ENCODE assay signal across 16 cellular contexts in genomic region chr12:117309276-117309885, GRCh38. TPM values are rescaled to one million over a fixed set of nuclear protein-coding genes. Genes with fewer than 3 reads are reported as not detected.
DNase-seq lines count a peak whose midpoint lies in the region; ATAC-seq and TF ChIP-seq lines count a peak whose summit lies in the region.
"Had no signal": no experiment of that assay in that cellular context is flagged by ENCODE, and none has a peak within 500 bp of the region (broad histone marks: within the 10 kb centered on the region; RNA-seq: fewer than 3 reads in every experiment).

No MANE protein-coding gene starts in this region.

- H3K27me3 ChIP-seq in SJSA1 (replicated peaks) = no peaks in the 10 kb centered on the region
- H3K27me3 ChIP-seq: BLaER1 had no signal

- no peak overlapping the region for H3K4me3 Mint-ChIP-seq in effector memory CD8-positive, alpha-beta T cell
- H3K4me3 Mint-ChIP-seq: GM23338, HFFc6 had no signal

- no peaks in the 10 kb centered on the region for H3K4me1 Mint-ChIP-seq in effector memory CD8-positive, alpha-beta T cell (ENCODE audit: low read depth in 2 of 2)
- H3K4me1 Mint-ChIP-seq: GM23338 had no signal

- DNase-seq in NCI-H2171 treated with DMSO at 0.1 percent for 48 hours (lab: John Stamatoyannopoulos, UW) (peak; percentile 20), NCI-H2171 (lab: John Stamatoyannopoulos, UW) (no peak), SJSA1 (ENCODE audit: low read depth in 1 of 2, low spot score in 2 of 2) (peak; percentile 59 to 71), left lobe of liver (ENCODE audit: low spot score) (no peak), retina (no peak), mucosa of descending colon (no peak), T-helper 9 cell (no peak)
- DNase-seq in effector memory CD8-positive, alpha-beta T cell = no peak
- DNase-seq: 8988T, AML-193, DMS79, EL, HFFc6 had no signal

- H3K4me3 ChIP-seq in SJSA1 (no peak overlapping the region), mucosa of descending colon (no peak overlapping the region)
- H3K4me3 ChIP-seq: BLaER1, GM23338, HAP-1 had no signal

- ATAC-seq in left lobe of liver = peak; percentile 40
- no peak for ATAC-seq in mucosa of descending colon
- no peak for ATAC-seq in effector memory CD8-positive, alpha-beta T cell (replicated peaks)
- ATAC-seq: GM23338 had no signal

- H3K36me3 ChIP-seq in SJSA1 (no peaks in the 10 kb centered on the region), mucosa of descending colon (ENCODE audit: low read depth) (no peaks in the 10 kb centered on the region)
- H3K36me3 ChIP-seq: BLaER1, HAP-1 had no signal

- intact Hi-C loops in mucosa of descending colon (cut with DNase I, micrococcal nuclease) = no loop called here

- H3K27ac ChIP-seq in SJSA1 = peak overlapping the region; percentile 53
- H3K27ac ChIP-seq: BLaER1 had no signal

- TF ChIP-seq CTCF in mucosa of descending colon (IDR thresholded peaks at IDR 0.05) = no peak

- no peaks in the 10 kb centered on the region for H3K9me3 ChIP-seq in SJSA1 (replicated peaks)
- no peaks in the 10 kb centered on the region for H3K9me3 ChIP-seq in mucosa of descending colon
- H3K9me3 ChIP-seq: BLaER1, HAP-1 had no signal

- H3K9me3 Mint-ChIP-seq in effector memory CD8-positive, alpha-beta T cell = peaks cover 0 to 1% of the 10 kb centered on the region in 2 donors
- H3K9me3 Mint-ChIP-seq: GM23338 had no signal

- H3K27ac Mint-ChIP-seq in effector memory CD8-positive, alpha-beta T cell = no peak overlapping the region
- H3K27ac Mint-ChIP-seq: GM23338, HFFc6 had no signal

- no peaks in the 10 kb centered on the region for H3K36me3 Mint-ChIP-seq in effector memory CD8-positive, alpha-beta T cell (ENCODE audit: insufficient read depth)

- H3K4me1 ChIP-seq in SJSA1 (replicated peaks) (peaks cover 14% of the 10 kb centered on the region), mucosa of descending colon (ENCODE audit: low read depth) (no peaks in the 10 kb centered on the region)
- H3K4me1 ChIP-seq: HAP-1 had no signal

- peaks cover 0 to 7% of the 10 kb centered on the region in 2 donors for H3K27me3 Mint-ChIP-seq in effector memory CD8-positive, alpha-beta T cell

RNA-seq across cellular contexts. Expression of gene NOS1, which starts 52.0 kb away (rescaled TPM):
- not detected in 2 replicates for total RNA-seq in SJSA1 (2014; rRNA removed; shearing (Covaris generic))
- total RNA-seq in left lobe of liver (0.08 TPM), mucosa of descending colon (10 to 100 TPM in 1 of 3 donors, under 1 TPM in 2; 0.09 to 11.0 (median 0.29) TPM)
- total RNA-seq: HFFc6 had no signal

Comparison
In these comparisons a context has a peak if more than half of its experiments do, and no peak if none do; other contexts are left out.
1. DNase-seq: peak in NCI-H2171 treated with DMSO at 0.1 percent for 48 hours (single experiment) and SJSA1 (2 of 2); none in NCI-H2171 (single experiment), left lobe of liver (single experiment), retina (single experiment), mucosa of descending colon (0 of 3), effector memory CD8-positive, alpha-beta T cell (0 of 3) and T-helper 9 cell (single experiment).